8 cellular contexts compared by ENCODE assay signal in genomic region chr14:53955671-53956426, GRCh38. TPM values are rescaled to one million over a fixed set of nuclear protein-coding genes. Genes with fewer than 3 reads are reported as not detected.
DNase-seq lines count a peak whose midpoint lies in the region; ATAC-seq and TF ChIP-seq lines count a peak whose summit lies in the region.

No MANE protein-coding gene starts in this region.

- DNase-seq in A673 (ENCODE audit: low spot score) = peak; percentile 2
- DNase-seq in central memory CD8-positive, alpha-beta T cell (ENCODE audit: low spot score in 2 of 2) = no peak
- DNase-seq in NCI-H1436 treated with DMSO at 0.1 percent for 48 hours (lab: John Stamatoyannopoulos, UW) = no peak
- DNase-seq in stimulated activated naive CD4-positive, alpha-beta T cell treated with Interleukin-2 at 50 U/mL for 16 hours (lab: John Stamatoyannopoulos, UW) = no peak

- H3K36me3 ChIP-seq in A673 (ENCODE audit: insufficient read depth, low read length, poor library complexity, severe bottlenecking) (no peaks in the 10 kb centered on the region), HEK293 (ENCODE audit: control insufficient read depth in 2 of 2, insufficient read depth in 1 of 2, low read length in 2 of 2) (peaks cover 0 to 3% of the 10 kb centered on the region in 2 experiments; a peak in 1 of 3 replicates), mesodermal cell (ENCODE audit: control insufficient read depth, insufficient read depth, low read length) (peaks cover 40% of the 10 kb centered on the region)

- H3K4me1 ChIP-seq in A673 (ENCODE audit: insufficient read depth, low read length, poor library complexity, severe bottlenecking) (peaks cover 9% of the 10 kb centered on the region), HEK293 (ENCODE audit: control insufficient read depth, insufficient read depth, low read length) (peaks cover 12% of the 10 kb centered on the region; the same call in 1 of the 2 replicates), mesodermal cell (ENCODE audit: control insufficient read depth, insufficient read depth, low read length, poor library complexity, severe bottlenecking) (peaks cover 14% of the 10 kb centered on the region)

- H3K4me3 ChIP-seq in A673 (ENCODE audit: low read depth, low read length, poor library complexity, severe bottlenecking) (no peak overlapping the region), HEK293 (ENCODE audit: low read depth, low read length) (peak overlapping the region; percentile 38), mesodermal cell (ENCODE audit: extremely low read depth, insufficient read depth, low read length, poor library complexity, severe bottlenecking) (peak overlapping the region; percentile 93)

- peaks cover 100% of the 10 kb centered on the region for H3K27me3 ChIP-seq in A673 (replicated peaks; ENCODE audit: insufficient read depth, low read depth, low read length, poor library complexity)

- intact Hi-C loops in A673 (cut with micrococcal nuclease; ENCODE audit: unreplicated experiment) = no loop called here

- TF ChIP-seq CTCF in A673 (conservative IDR thresholded peaks at IDR 0.05; ENCODE audit: low read depth, low read length) (no peak), HEK293 (tag by site-specific recombination; IDR thresholded peaks at IDR 0.05) (no peak)

- WGBS in mesodermal cell (ENCODE audit: insufficient coverage in 2 of 2), 2 experiments = 0% methylated on average over 43 to 49 of the region's 52 CpGs

- H3K36me3 Mint-ChIP-seq in central memory CD8-positive, alpha-beta T cell (ENCODE audit: insufficient read depth) = peaks cover 2% of the 10 kb centered on the region

- no peaks in the 10 kb centered on the region for H3K9me3 Mint-ChIP-seq in central memory CD8-positive, alpha-beta T cell

- no peak overlapping the region for H3K27ac ChIP-seq in A673 (ENCODE audit: low read depth, low read length, poor library complexity, severe bottlenecking)
- H3K27ac ChIP-seq in HEK293 (ENCODE audit: extremely low read depth, low read depth, low read length) = peak overlapping the region; percentile 62; the same call in 1 of the 2 replicates
- H3K27ac ChIP-seq in mesodermal cell (ENCODE audit: low read depth, low read length, severe bottlenecking) = peak overlapping the region; percentile 60

- BruUV-seq in A673 (replicated peaks; lab: Mats Ljungman, UMichigan) = no TSS peak

- CTCF ChIA-PET in A673 (lab: Charles Lee) (no interaction called here), HEK293 (lab: Yijun Ruan, JAX) (interaction anchor here (0.8 kb wide), 1 partner anchor 26 kb away, joined by 3 read pairs; no protein-coding TSS in a partner anchor)

- peak overlapping the region; percentile 65 for H3K27ac Mint-ChIP-seq in central memory CD8-positive, alpha-beta T cell (ENCODE audit: low read depth)

- no peaks in the 10 kb centered on the region for H3K4me1 Mint-ChIP-seq in central memory CD8-positive, alpha-beta T cell

- no peak for ATAC-seq in central memory CD8-positive, alpha-beta T cell (replicated peaks; ENCODE audit: extremely low read depth, poor library complexity, severe bottlenecking)
- ATAC-seq in HG03457 (IDR thresholded peaks at IDR 0.05; ENCODE audit: unreplicated experiment) (no peak), HG03439 (IDR thresholded peaks at IDR 0.05; ENCODE audit: unreplicated experiment) (no peak)

- POLR2A ChIA-PET in A673 (lab: Charles Lee; ENCODE audit: low non-redundant PET) = no interaction called here
- POLR2A ChIA-PET in HEK293 (lab: Yijun Ruan, JAX) = interaction anchor here (0.5 kb wide), 1 partner anchor 20 kb away, joined by 4 read pairs; no protein-coding TSS in a partner anchor

- H3K27me3 Mint-ChIP-seq in central memory CD8-positive, alpha-beta T cell = peaks cover 74% of the 10 kb centered on the region

- H3K9me3 ChIP-seq in A673 (ENCODE audit: low read depth, low read length, poor library complexity, severe bottlenecking) (no peaks in the 10 kb centered on the region), HEK293 (ENCODE audit: control insufficient read depth, insufficient read depth, low read depth, low read length) (no peaks in the 10 kb centered on the region), mesodermal cell (ENCODE audit: control insufficient read depth, low read length) (no peaks in the 10 kb centered on the region)

- peak overlapping the region; percentile 75 for H3K4me3 Mint-ChIP-seq in central memory CD8-positive, alpha-beta T cell

TF ChIP-seq in HEK293, 187 proteins besides CTCF, POLR2A, EP300 and RAD21:
- TF ChIP-seq ZNF132 (tag by site-specific recombination; IDR thresholded peaks at IDR 0.05; ENCODE audit: borderline replicate concordance) = no peak
- peak; percentile 4; the same call in 1 of the 2 replicates for TF ChIP-seq ZNF202 (tag by site-specific recombination; IDR thresholded peaks at IDR 0.05; ENCODE audit: borderline replicate concordance)

RNA-seq across cellular contexts. Expression of gene BMP4, which starts 0.8 kb away (rescaled TPM):
- not detected in 2 replicates for total RNA-seq in A673 (2021)
- 326 TPM for polyA plus RNA-seq in mesodermal cell (2013, experiment 1 of 2)
- 325 TPM for polyA plus RNA-seq in mesodermal cell (2013, experiment 2 of 2)
